8 cellular contexts compared by ENCODE assay signal in the genomic region with DNA sequence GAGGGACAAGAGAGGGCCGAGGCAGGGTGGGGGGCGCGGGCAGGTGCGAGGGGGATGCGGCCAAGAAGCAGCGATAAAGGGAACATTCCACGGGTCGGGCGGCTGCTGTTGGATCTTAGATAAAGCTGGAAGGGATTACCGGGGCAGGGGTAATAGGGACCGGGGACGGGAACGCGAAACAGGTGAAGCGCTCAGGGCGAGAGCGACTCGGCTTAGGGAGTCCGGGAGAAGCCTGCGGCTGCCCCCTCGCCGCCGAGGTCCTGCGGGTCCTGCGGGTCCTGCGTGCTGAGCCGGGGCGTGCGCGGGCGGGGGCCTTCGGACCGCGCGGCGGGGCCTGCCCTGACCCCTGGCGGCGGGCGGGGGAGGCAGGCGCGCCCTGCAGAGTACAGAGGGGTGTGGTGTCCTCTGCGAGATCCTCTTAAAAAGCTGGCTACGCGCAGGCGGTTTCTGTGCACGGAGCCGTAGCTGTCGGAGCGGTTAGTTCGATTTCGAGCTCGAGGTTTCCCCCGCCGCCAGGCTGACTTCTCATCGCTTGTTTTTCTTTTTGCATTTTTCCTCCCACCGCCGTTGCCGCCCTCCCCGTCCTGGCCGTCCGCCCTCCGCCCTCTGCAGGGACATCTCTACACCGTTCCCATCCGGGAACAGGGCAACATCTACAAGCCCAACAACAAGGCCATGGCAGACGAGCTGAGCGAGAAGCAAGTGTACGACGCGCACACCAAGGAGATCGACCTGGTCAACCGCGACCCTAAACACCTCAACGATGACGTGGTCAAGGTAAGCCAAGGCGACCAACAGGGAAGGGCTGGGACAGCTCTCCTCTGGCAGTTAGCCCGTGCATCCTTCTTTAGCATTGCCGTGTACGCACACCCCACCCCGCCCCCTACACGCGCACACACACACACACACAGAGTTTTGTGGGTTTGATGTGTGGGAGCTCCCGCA. TPM values are rescaled to one million over a fixed set of nuclear protein-coding genes. Genes with fewer than 3 reads are reported as not detected.
DNase-seq lines count a peak whose midpoint lies in the region; ATAC-seq and TF ChIP-seq lines count a peak whose summit lies in the region.

No MANE protein-coding gene starts in this region.

- H3K36me3 Mint-ChIP-seq in activated naive CD4-positive, alpha-beta T cell treated with anti-CD3 and anti-CD28 coated beads for 36 hours (ENCODE audit: low read depth) = no peaks in the 10 kb centered on the region

- peak; percentile 32 for TF ChIP-seq CTCF in neutrophil (IDR thresholded peaks at IDR 0.05)
- TF ChIP-seq CTCF in upper lobe of left lung (IDR thresholded peaks at IDR 0.05) = peak; percentile 90 to 97 (median 94)

- H3K4me3 Mint-ChIP-seq in activated naive CD4-positive, alpha-beta T cell treated with anti-CD3 and anti-CD28 coated beads for 36 hours = peak overlapping the region; percentile 85

- H3K4me3 ChIP-seq in neutrophil (ENCODE audit: low read depth in 1 of 2, low read length in 1 of 2) (peak overlapping the region in 1 of 2 experiments; percentile 40), upper lobe of left lung (peak overlapping the region; percentile 52 to 71 (median 66))

- no peak for TF ChIP-seq EP300 in upper lobe of left lung (IDR thresholded peaks at IDR 0.05)

- no peak overlapping the region for H3K27ac Mint-ChIP-seq in activated naive CD4-positive, alpha-beta T cell treated with anti-CD3 and anti-CD28 coated beads for 36 hours

- H3K9me3 Mint-ChIP-seq in activated naive CD4-positive, alpha-beta T cell treated with anti-CD3 and anti-CD28 coated beads for 36 hours = no peaks in the 10 kb centered on the region

- no peaks in the 10 kb centered on the region for H3K36me3 ChIP-seq in neutrophil
- peaks cover 0 to 10% (median 0%) of the 10 kb centered on the region in 4 donors for H3K36me3 ChIP-seq in upper lobe of left lung

- H3K4me1 ChIP-seq in neutrophil (ENCODE audit: control insufficient read depth in 1 of 2, insufficient read depth in 1 of 2, low read depth in 1 of 2, low read length in 1 of 2) = peaks cover 14 to 24% of the 10 kb centered on the region in 2 experiments
- peaks cover 6 to 44% (median 35%) of the 10 kb centered on the region in 4 donors for H3K4me1 ChIP-seq in upper lobe of left lung

- H3K27me3 Mint-ChIP-seq in activated naive CD4-positive, alpha-beta T cell treated with anti-CD3 and anti-CD28 coated beads for 36 hours (ENCODE audit: low read depth) = peaks cover 62% of the 10 kb centered on the region

- H3K4me1 Mint-ChIP-seq in activated naive CD4-positive, alpha-beta T cell treated with anti-CD3 and anti-CD28 coated beads for 36 hours (ENCODE audit: low read depth) = peaks cover 19% of the 10 kb centered on the region

- peak in 1 of 4 donors; percentile 60 for TF ChIP-seq POLR2A in upper lobe of left lung (IDR thresholded peaks at IDR 0.05)

- CTCF ChIA-PET in activated naive CD4-positive, alpha-beta T cell treated with anti-CD3 and anti-CD28 coated beads for 36 hours (lab: Charles Lee) = interaction anchor here (0.6 to 2.2 kb wide), 37 partner anchors 9 to 387 kb away, joined by 3 to 25 read pairs (median 3); no protein-coding TSS in a partner anchor

- H3K27me3 ChIP-seq in neutrophil (peaks cover 87% of the 10 kb centered on the region), upper lobe of left lung (peaks cover 0 to 3% (median 0%) of the 10 kb centered on the region in 4 donors)

- 0 to 1% methylated on average over 58 to 68 of the region's 82 CpGs for WGBS in upper lobe of left lung, 2 donors

- DNase-seq in COR-L47 (lab: John Stamatoyannopoulos, UW) (peak; percentile 35), RPMI7951 (ENCODE audit: low read depth) (peak; percentile 88), globus pallidus (ENCODE audit: low spot score) (peak; percentile 39), upper lobe of left lung (peak; percentile 82 to 96)
- DNase-seq in activated naive CD4-positive, alpha-beta T cell treated with anti-CD3 and anti-CD28 coated beads for 36 hours = peak; percentile 65

- H3K9me3 ChIP-seq in neutrophil (no peaks in the 10 kb centered on the region), upper lobe of left lung (no peaks in the 10 kb centered on the region)

- ATAC-seq in GM19397 (IDR thresholded peaks at IDR 0.05; ENCODE audit: unreplicated experiment) (peak; percentile 94), HG03460 (IDR thresholded peaks at IDR 0.05; ENCODE audit: unreplicated experiment) (peak; percentile 95), upper lobe of left lung (ENCODE audit: low FRiP score in 2 of 2) (peak; percentile 93)

- H3K27ac ChIP-seq in neutrophil = no peak overlapping the region
- peak overlapping the region; percentile 89 to 99 (median 94) for H3K27ac ChIP-seq in upper lobe of left lung

- intact Hi-C loops in activated naive CD4-positive, alpha-beta T cell treated with anti-CD3 and anti-CD28 coated beads for 36 hours (cut with micrococcal nuclease) = loop anchor here (1.0 to 5.0 kb wide), 7 partner anchors 26 to 387 kb away; no protein-coding TSS in a partner anchor

RNA-seq across cellular contexts. Expression of gene CAV1, which starts 1.3 kb away (rescaled TPM):
- 250 and 313 TPM in 2 replicates for total RNA-seq in RPMI7951 (2014; rRNA removed; shearing (Covaris generic))
- total RNA-seq in activated naive CD4-positive, alpha-beta T cell treated with anti-CD3 and anti-CD28 coated beads for 36 hours = under 1 TPM in 1 of 2 experiments, not detected in 1; 0.35 TPM
- 100 to 1,000 TPM; 207 to 951 (median 552) TPM for total RNA-seq in upper lobe of left lung

RNA-seq across cellular contexts. Expression of gene CAV2, which starts 26.6 kb away (rescaled TPM):
- 74.9 and 109 TPM in 2 replicates for total RNA-seq in RPMI7951 (2014; rRNA removed; shearing (Covaris generic))
- not detected for total RNA-seq in activated naive CD4-positive, alpha-beta T cell treated with anti-CD3 and anti-CD28 coated beads for 36 hours
- 100 to 1,000 TPM in 5 of 6 donors, 10 to 100 TPM in 1; 56.6 to 385 (median 183) TPM for total RNA-seq in upper lobe of left lung

Comparison
In these comparisons a context has a peak if more than half of its experiments do, and no peak if none do; other contexts are left out.
1. DNase-seq: peak in every context shown above with its lines; median percentile 89 in upper lobe of left lung; 88 in RPMI7951; 65 in activated naive CD4-positive, alpha-beta T cell treated with anti-CD3 and anti-CD28 coated beads for 36 hours; 39 in globus pallidus; 35 in COR-L47.
2. RNA of gene CAV1, which starts 1.3 kb away (total RNA-seq): 207 to 951 TPM in upper lobe of left lung and 250 to 313 TPM in RPMI7951; 0.35 TPM in activated naive CD4-positive, alpha-beta T cell treated with anti-CD3 and anti-CD28 coated beads for 36 hours; every median in the first group is over 100 times any median in the second.
3. RNA of gene CAV2, which starts 26.6 kb away (total RNA-seq): 56.6 to 385 TPM in upper lobe of left lung and 74.9 to 109 TPM in RPMI7951; not detected in activated naive CD4-positive, alpha-beta T cell treated with anti-CD3 and anti-CD28 coated beads for 36 hours; every median in the first group is over 10 times any median in the second.
4. Peak in every context shown above with its lines, with median percentiles within 50 percentile points of each other: ATAC-seq.